8 cellular contexts compared by ENCODE assay signal in the genomic region with DNA sequence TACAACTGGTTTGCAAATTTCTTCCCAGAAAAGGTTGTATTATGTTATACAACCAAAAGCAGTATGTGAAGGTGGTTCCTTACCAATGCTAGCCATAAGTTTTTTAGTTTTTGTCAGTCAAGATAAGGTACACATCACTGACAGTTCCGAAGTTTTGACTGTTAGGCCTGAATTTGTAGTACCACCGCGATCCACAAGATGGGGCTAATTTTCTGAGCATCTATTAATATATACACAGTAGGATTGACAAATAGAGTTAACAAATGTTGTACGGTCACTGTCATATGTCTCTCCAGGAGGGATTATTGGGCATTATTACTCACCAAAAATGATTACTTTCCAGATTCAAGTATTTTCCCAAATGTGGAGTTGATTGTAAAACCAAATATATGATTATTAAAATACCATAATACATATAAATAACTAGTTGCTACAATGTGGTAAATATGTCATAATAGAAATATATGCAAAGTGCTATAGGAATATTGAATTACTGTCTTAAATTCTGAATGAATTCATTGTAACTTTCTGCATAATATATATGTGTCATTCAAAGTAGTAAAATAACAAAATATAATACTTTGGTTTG. TPM values are rescaled to one million over a fixed set of nuclear protein-coding genes. Genes with fewer than 3 reads are reported as not detected.
DNase-seq lines count a peak whose midpoint lies in the region; ATAC-seq and TF ChIP-seq lines count a peak whose summit lies in the region.

No MANE protein-coding gene starts in this region.

- no peaks in the 10 kb centered on the region for H3K9me3 ChIP-seq in CD4-positive, CD25-positive, alpha-beta regulatory T cell (ENCODE audit: control insufficient read depth in 2 of 2, low read length in 2 of 2)
- H3K9me3 ChIP-seq in esophagus squamous epithelium (no peaks in the 10 kb centered on the region), upper lobe of left lung (no peaks in the 10 kb centered on the region)

- intact Hi-C loops in esophagus squamous epithelium (cut with DNase I) = loop anchor here (5.0 kb wide), 1 partner anchor 243 kb away; no protein-coding TSS in a partner anchor

- no peak overlapping the region for H3K27ac Mint-ChIP-seq in CD4-positive, CD25-positive, alpha-beta regulatory T cell
- no peak overlapping the region for H3K27ac Mint-ChIP-seq in nephron progenitor cell

- no peak for TF ChIP-seq POLR2A in esophagus squamous epithelium (IDR thresholded peaks at IDR 0.05)
- no peak for TF ChIP-seq POLR2A in upper lobe of left lung (IDR thresholded peaks at IDR 0.05)

- WGBS in esophagus squamous epithelium, 2 donors = 5 to 7% methylated on average over 4 of the region's 4 CpGs
- WGBS in upper lobe of left lung, 2 donors = 7 to 9% methylated on average over 4 of the region's 4 CpGs

- no peaks in the 10 kb centered on the region for H3K4me1 Mint-ChIP-seq in CD4-positive, CD25-positive, alpha-beta regulatory T cell
- no peaks in the 10 kb centered on the region for H3K4me1 Mint-ChIP-seq in nephron progenitor cell

- H3K36me3 ChIP-seq in CD4-positive, CD25-positive, alpha-beta regulatory T cell (ENCODE audit: control insufficient read depth, insufficient read depth, low read length) = no peaks in the 10 kb centered on the region
- peaks cover 0 to 29% (median 3%) of the 10 kb centered on the region in 3 donors for H3K36me3 ChIP-seq in esophagus squamous epithelium
- H3K36me3 ChIP-seq in upper lobe of left lung = peaks cover 0 to 7% (median 0%) of the 10 kb centered on the region in 4 donors

- no peak overlapping the region for H3K4me3 ChIP-seq in CD4-positive, CD25-positive, alpha-beta regulatory T cell (ENCODE audit: low read depth, low read length)
- H3K4me3 ChIP-seq in esophagus squamous epithelium = no peak overlapping the region
- no peak overlapping the region for H3K4me3 ChIP-seq in upper lobe of left lung

- no peak overlapping the region for H3K4me3 Mint-ChIP-seq in CD4-positive, CD25-positive, alpha-beta regulatory T cell
- no peak overlapping the region for H3K4me3 Mint-ChIP-seq in nephron progenitor cell

- TF ChIP-seq CTCF in esophagus squamous epithelium (IDR thresholded peaks at IDR 0.05) = peak; percentile 66 to 80 (median 75)
- TF ChIP-seq CTCF in nephron progenitor cell (IDR thresholded peaks at IDR 0.05) = peak; percentile 79
- peak; percentile 67 to 82 (median 72) for TF ChIP-seq CTCF in upper lobe of left lung (IDR thresholded peaks at IDR 0.05)

- TF ChIP-seq EP300 in upper lobe of left lung (IDR thresholded peaks at IDR 0.05) = no peak

- no peaks in the 10 kb centered on the region for H3K27me3 ChIP-seq in CD4-positive, CD25-positive, alpha-beta regulatory T cell (ENCODE audit: control insufficient read depth, insufficient read depth, low read length)
- H3K27me3 ChIP-seq in esophagus squamous epithelium = no peaks in the 10 kb centered on the region
- H3K27me3 ChIP-seq in upper lobe of left lung = no peaks in the 10 kb centered on the region

- no peaks in the 10 kb centered on the region for H3K4me1 ChIP-seq in CD4-positive, CD25-positive, alpha-beta regulatory T cell (ENCODE audit: control insufficient read depth, insufficient read depth, low read length, poor library complexity, severe bottlenecking)
- H3K4me1 ChIP-seq in esophagus squamous epithelium (peaks cover 0 to 5% (median 0%) of the 10 kb centered on the region in 3 donors), upper lobe of left lung (peaks cover 0 to 3% (median 0%) of the 10 kb centered on the region in 4 donors)

- no peaks in the 10 kb centered on the region for H3K27me3 Mint-ChIP-seq in CD4-positive, CD25-positive, alpha-beta regulatory T cell
- no peaks in the 10 kb centered on the region for H3K27me3 Mint-ChIP-seq in nephron progenitor cell (ENCODE audit: low read depth, poor library complexity)

- peak in 2 of 3 donors; percentile 18 to 54 for DNase-seq in CD4-positive, CD25-positive, alpha-beta regulatory T cell
- peak; percentile 35 for DNase-seq in NCI-H345 treated with DMSO at 0.1 percent for 48 hours (lab: John Stamatoyannopoulos, UW; ENCODE audit: unreplicated experiment)
- DNase-seq in activated CD8-positive, alpha-beta memory T cell treated with anti-CD3 and anti-CD28 coated beads for 24 hours = peak; percentile 71
- DNase-seq in esophagus squamous epithelium (lab: John Stamatoyannopoulos, UW) = no peak
- DNase-seq in nephron progenitor cell = peak; percentile 72
- DNase-seq in upper lobe of left lung = peak in 1 of 2 donors; percentile 25

- H3K9me3 Mint-ChIP-seq in CD4-positive, CD25-positive, alpha-beta regulatory T cell = no peaks in the 10 kb centered on the region
- H3K9me3 Mint-ChIP-seq in nephron progenitor cell = no peaks in the 10 kb centered on the region

- no peak overlapping the region for H3K27ac ChIP-seq in CD4-positive, CD25-positive, alpha-beta regulatory T cell (ENCODE audit: insufficient read depth, low read length, poor library complexity, severe bottlenecking)
- H3K27ac ChIP-seq in esophagus squamous epithelium (no peak overlapping the region), upper lobe of left lung (no peak overlapping the region)

- ATAC-seq in CD4-positive, CD25-positive, alpha-beta regulatory T cell (ENCODE audit: low read depth in 2 of 2) = peak; percentile 46 to 47
- peak; percentile 91 for ATAC-seq in GM18861 (IDR thresholded peaks at IDR 0.05; ENCODE audit: unreplicated experiment)
- ATAC-seq in HG03064 (IDR thresholded peaks at IDR 0.05; ENCODE audit: low read depth, unreplicated experiment) = peak; percentile 72
- peak in 1 of 2 donors; percentile 86 for ATAC-seq in upper lobe of left lung (ENCODE audit: low FRiP score in 2 of 2)

- peaks cover 10% of the 10 kb centered on the region for H3K36me3 Mint-ChIP-seq in CD4-positive, CD25-positive, alpha-beta regulatory T cell
- H3K36me3 Mint-ChIP-seq in nephron progenitor cell (ENCODE audit: low read depth) = peaks cover 14% of the 10 kb centered on the region

RNA-seq across cellular contexts. Expression of a gene that starts 28.4 kb away (rescaled TPM):
- total RNA-seq in CD4-positive, CD25-positive, alpha-beta regulatory T cell = not detected
- under 1 TPM in 1 of 4 donors, not detected in 3; 0.05 TPM for polyA plus RNA-seq in CD4-positive, CD25-positive, alpha-beta regulatory T cell
- total RNA-seq in esophagus squamous epithelium = not detected
- 1 to 10 TPM in 1 of 6 donors, under 1 TPM in 3, not detected in 2; 0.15 to 1.5 (median 0.35) TPM for total RNA-seq in upper lobe of left lung
